Comparison of ENCODE assay signal across 8 cellular contexts in genomic region chr7:75842836-75843446, GRCh38. TPM values are rescaled to one million over a fixed set of nuclear protein-coding genes. Genes with fewer than 3 reads are reported as not detected.
DNase-seq lines count a peak whose midpoint lies in the region; ATAC-seq, FAIRE-seq and TF ChIP-seq lines count a peak whose summit lies in the region.

No MANE protein-coding gene starts in this region.

- H2BK5ac ChIP-seq in neuronal stem cell (ENCODE audit: low read length), result no peak overlapping the region

- H2AFZ ChIP-seq in GM12878 (ENCODE audit: control insufficient read depth, low read depth, low read length), result peak overlapping the region; percentile 73
- peak overlapping the region; percentile 55 for H2AFZ ChIP-seq in neuronal stem cell (ENCODE audit: low read length)

- H2BK120ac ChIP-seq in neuronal stem cell (ENCODE audit: low read depth, low read length), result no peak overlapping the region

- H3K4me1 ChIP-seq in HAP-1 (peaks cover 8% of the 10 kb centered on the region), GM12878 (ENCODE audit: control insufficient read depth, insufficient read depth, low read length) (peaks cover 12% of the 10 kb centered on the region), neuronal stem cell (ENCODE audit: control insufficient read depth in 2 of 2, insufficient read depth in 1 of 2, low read depth in 1 of 2, low read length in 2 of 2) (no peaks in the 10 kb centered on the region)

- no peak overlapping the region for H2AK5ac ChIP-seq in neuronal stem cell (ENCODE audit: low read depth, low read length)

- FAIRE-seq in GM12878 (lab: Jason Lieb, UNC), result no peak

- no peak overlapping the region for H2BK15ac ChIP-seq in neuronal stem cell (ENCODE audit: low read length)

- H3K23ac ChIP-seq in neuronal stem cell (ENCODE audit: low read depth, low read length, poor library complexity), result no peak overlapping the region

- no TSS peak for BruUV-seq in GM12878 (replicated peaks; lab: Mats Ljungman, UMichigan)

- H4K20me1 ChIP-seq in GM12878 (ENCODE audit: control insufficient read depth, insufficient read depth), result no peaks in the 10 kb centered on the region

- peak in 1 of 2 experiments; percentile 66; a peak in 2 of 4 replicates for TF ChIP-seq EP300 in GM12878 (IDR thresholded peaks at IDR 0.05; ENCODE audit: borderline replicate concordance in 1 of 2, control insufficient read depth in 1 of 2, low read depth in 2 of 2, low read length in 2 of 2)

- H3K4me3 ChIP-seq in HAP-1, result no peak overlapping the region
- 0 out of 2 replicates have a peak overlapping the region, but pooled peaks have one; percentile 10 for H3K4me3 ChIP-seq in GM12878
- H3K4me3 ChIP-seq in neuronal stem cell (ENCODE audit: low read length in 2 of 2), result no peak overlapping the region

- H3K4ac ChIP-seq in neuronal stem cell (ENCODE audit: low read length), result no peak overlapping the region

- intact Hi-C loops in GM12878 (cut with micrococcal nuclease; ENCODE audit: unreplicated experiment), result no loop called here

- H3K18ac ChIP-seq in neuronal stem cell (ENCODE audit: low read length), result no peak overlapping the region

- POLR2A ChIA-PET in GM12878 (lab: Charles Lee), result no interaction called here

- TF ChIP-seq POLR2A in GM18505 (IDR thresholded peaks at IDR 0.05; ENCODE audit: borderline replicate concordance, extremely low read depth, insufficient read depth, insufficient read length) (no peak), GM12878 (IDR thresholded peaks at IDR 0.05; ENCODE audit: low read depth, low read length) (0 out of 2 replicates have a peak, but pooled peaks have one; percentile 40)

- ATAC-seq in GM18505 (IDR thresholded peaks at IDR 0.05; ENCODE audit: unreplicated experiment) (peak; percentile 79), GM12878 (peak; percentile 95)

- H3K14ac ChIP-seq in neuronal stem cell (ENCODE audit: low read length), result no peak overlapping the region

- H3K4me2 ChIP-seq in GM12878 (ENCODE audit: control insufficient read depth, insufficient read depth), result peak overlapping the region; percentile 80
- no peak overlapping the region for H3K4me2 ChIP-seq in neuronal stem cell (ENCODE audit: insufficient read depth, low read length, poor library complexity, severe bottlenecking)

- H3K27me3 ChIP-seq in HAP-1 (ENCODE audit: low read depth) (no peaks in the 10 kb centered on the region), GM12878 (replicated peaks in 1 of 2; ENCODE audit: control insufficient read depth in 2 of 2, insufficient read depth in 2 of 2, low read length in 1 of 2) (no peaks in the 10 kb centered on the region), neuronal stem cell (ENCODE audit: control insufficient read depth in 3 of 3, insufficient read depth in 3 of 3, low read depth in 1 of 3, low read length in 3 of 3) (no peaks in the 10 kb centered on the region)

- CTCF ChIA-PET in GM12878 (lab: Yijun Ruan, JAX), result interaction anchor here (0.8 to 1.2 kb wide), 2 partner anchors 63 to 178 kb away, joined by 3 to 4 read pairs; no protein-coding TSS in a partner anchor

- peak overlapping the region; percentile 30; the same call in 1 of the 2 replicates for H3K9ac ChIP-seq in GM12878 (ENCODE audit: control insufficient read depth, insufficient read depth, low read length)
- H3K9ac ChIP-seq in neuronal stem cell (ENCODE audit: low read depth, low read length, poor library complexity), result no peak overlapping the region

- TF ChIP-seq RAD21 in GM12878 (IDR thresholded peaks at IDR 0.05; ENCODE audit: insufficient read depth, low read depth, low read length), result no peak; the same call in 1 of the 2 replicates

- H3K36me3 ChIP-seq in HAP-1 (replicated peaks) (no peaks in the 10 kb centered on the region), GM12878 (ENCODE audit: control insufficient read depth in 2 of 2, insufficient read depth in 2 of 2, low read length in 1 of 2) (no peaks in the 10 kb centered on the region), neuronal stem cell (replicated peaks in 1 of 2; ENCODE audit: control insufficient read depth in 2 of 2, insufficient read depth in 2 of 2, low read length in 2 of 2) (no peaks in the 10 kb centered on the region)

- no peak for TF ChIP-seq CTCF in GM12878 (IDR thresholded peaks at IDR 0.05 in 2 of 3, conservative IDR thresholded peaks at IDR 0.05 in 1 of 3; ENCODE audit: control insufficient read depth in 2 of 3, extremely low read depth in 1 of 3, insufficient read depth in 1 of 3, low read depth in 3 of 3, low read length in 3 of 3)

- RAD21 ChIA-PET in GM12878 (lab: Charles Lee; ENCODE audit: unreplicated experiment), result no interaction called here

- H3K9me3 ChIP-seq in HAP-1, result no peaks in the 10 kb centered on the region
- H3K9me3 ChIP-seq in GM12878 (replicated peaks; ENCODE audit: control insufficient read depth, insufficient read depth, low read length), result no peaks in the 10 kb centered on the region
- H3K9me3 ChIP-seq in neuronal stem cell (replicated peaks in 1 of 2; ENCODE audit: control insufficient read depth in 2 of 2, insufficient read depth in 1 of 2, low read depth in 1 of 2, low read length in 2 of 2), result no peaks in the 10 kb centered on the region

- 39% methylated on average over 8 of the region's 8 CpGs for WGBS in GM12878 (ENCODE audit: insufficient coverage, insufficient replicate concordance, low lambda C conversion rate, missing lambda C conversion rate)
- WGBS in neuronal stem cell (ENCODE audit: extremely low coverage in 2 of 2, insufficient read length in 2 of 2, insufficient replicate concordance in 1 of 2), 2 donors, result no CpG with 5 or more reads among the region's 8 CpGs

- no peak overlapping the region for H4K91ac ChIP-seq in neuronal stem cell (ENCODE audit: low read depth, low read length, poor library complexity)

- no peak overlapping the region for H2BK12ac ChIP-seq in neuronal stem cell (ENCODE audit: low read length)

- H3K27ac ChIP-seq in GM12878 (ENCODE audit: control insufficient read depth, insufficient read depth) (peak overlapping the region; percentile 72), neuronal stem cell (replicated peaks; ENCODE audit: low read length) (no peak overlapping the region)

- DNase-seq in HAP-1 (ENCODE audit: low spot score in 2 of 2) (peak; percentile 10 to 27), NCI-H226 (peak; percentile 81), GM12878 (ENCODE audit: low read depth, low spot score) (peak; percentile 47), neuronal stem cell (ENCODE audit: low spot score) (no peak), NCI-H524 (lab: John Stamatoyannopoulos, UW) (no peak), NCI-H187 treated with DMSO at 0.1 percent for 48 hours (lab: John Stamatoyannopoulos, UW) (no peak), NCI-H2196 treated with DMSO at 0.1 percent for 48 hours (lab: John Stamatoyannopoulos, UW; ENCODE audit: unreplicated experiment) (no peak)

- no peaks in the 10 kb centered on the region for H3K79me2 ChIP-seq in GM12878 (ENCODE audit: control insufficient read depth, insufficient read depth, low read length)

- in situ Hi-C loops in HAP-1 (cut with MboI; ENCODE audit: low sequenced_read_pairs) (no loop called here), GM12878 (cut with MboI) (loop anchor here (5.0 kb wide), 1 partner anchor 51 kb away; no protein-coding TSS in a partner anchor)

- SMC1A ChIA-PET in GM12878 (lab: Charles Lee; ENCODE audit: uncharacterized antibody, unreplicated experiment), result no interaction called here

- H4K8ac ChIP-seq in neuronal stem cell (ENCODE audit: low read depth, low read length), result no peak overlapping the region

- no peaks in the 10 kb centered on the region for H3K79me1 ChIP-seq in neuronal stem cell (ENCODE audit: low read depth, low read length)

TF ChIP-seq in GM12878, 131 proteins besides CTCF, POLR2A, EP300 and RAD21 (continues in another document):
- TF ChIP-seq PML (IDR thresholded peaks at IDR 0.05; ENCODE audit: low read length), result no peak; the same call in 1 of the 2 replicates
- TF ChIP-seq HDAC6 (IDR thresholded peaks at IDR 0.05; ENCODE audit: unreplicated experiment), result no peak
- no peak for TF ChIP-seq SMC3 (IDR thresholded peaks at IDR 0.05; ENCODE audit: borderline replicate concordance, low read length)

RNA-seq across cellular contexts. Expression of gene CCL24, which starts 29.3 kb away (rescaled TPM):
- not detected in 2 replicates for total RNA-seq in GM12878 (2013; cell fraction: nucleolus; rRNA removed)
- total RNA-seq in GM12878 (2014; rRNA removed) (not detected in 2 replicates), GM12878 (2014; rRNA removed; fragmentation: Illumina TruSeq; extraction: Trizol) (not detected in 2 replicates), GM12878 (2021) (not detected in 2 replicates)
- not detected for polyA plus RNA-seq in GM12878 (2011; ENCODE audit: low read depth)
- polyA plus RNA-seq in GM12878 (2011; rRNA removed) (not detected in 2 replicates), GM12878 (2014; fragmentation: Illumina TruSeq; extraction: Trizol) (not detected in 2 replicates), GM12878 (2014; fragmentation: Nextera tagmentation; extraction: Ambion mirVana) (not detected), GM12878 (2014; rRNA removed) (0.28 TPM in 1 of 2 replicates, not detected in the other), GM12878 (2016; fragmentation: Nextera tagmentation; extraction: Ambion mirVana) (not detected)
- not detected in 2 replicates for polyA plus RNA-seq in GM12878 (2011; cell fraction: cytosol; rRNA removed)
- not detected in 2 replicates for polyA plus RNA-seq in GM12878 (2011; cell fraction: nucleus; rRNA removed)
- not detected in 2 replicates for polyA plus RNA-seq in GM12878 (2012)
- polyA minus RNA-seq in GM12878 (2011; rRNA and poly(A)+ RNA removed), result not detected in 2 replicates
- polyA minus RNA-seq in GM12878 (2011; cell fraction: cytosol; rRNA and poly(A)+ RNA removed), result not detected in 2 replicates
- polyA minus RNA-seq in GM12878 (2011; cell fraction: nucleus; rRNA and poly(A)+ RNA removed), result not detected in 2 replicates
- polyA plus RNA-seq in neuronal stem cell (2013, experiment 1 of 2), result not detected
- not detected for polyA plus RNA-seq in neuronal stem cell (2013, experiment 2 of 2)

RNA-seq across cellular contexts. Expression of gene RHBDD2, which starts 35.9 kb away (rescaled TPM):
- total RNA-seq in GM12878 (2013; cell fraction: nucleolus; rRNA removed), result 14.0 and 17.1 TPM in 2 replicates
- total RNA-seq in GM12878 (2014; rRNA removed), result 23.6 and 23.8 TPM in 2 replicates
- 6.7 and 8.8 TPM in 2 replicates for total RNA-seq in GM12878 (2014; rRNA removed; fragmentation: Illumina TruSeq; extraction: Trizol)
- 22.6 and 25.7 TPM in 2 replicates for total RNA-seq in GM12878 (2021)
- 16.1 TPM for polyA plus RNA-seq in GM12878 (2011; ENCODE audit: low read depth)
- polyA plus RNA-seq in GM12878 (2011; rRNA removed), result 4.9 and 14.5 TPM in 2 replicates
- 25.6 and 27.5 TPM in 2 replicates for polyA plus RNA-seq in GM12878 (2011; cell fraction: cytosol; rRNA removed)
- 16.8 and 20.7 TPM in 2 replicates for polyA plus RNA-seq in GM12878 (2011; cell fraction: nucleus; rRNA removed)
- 19.6 and 27.6 TPM in 2 replicates for polyA plus RNA-seq in GM12878 (2012)
- 7.0 and 13.1 TPM in 2 replicates for polyA plus RNA-seq in GM12878 (2014; fragmentation: Illumina TruSeq; extraction: Trizol)
- polyA plus RNA-seq in GM12878 (2014; fragmentation: Nextera tagmentation; extraction: Ambion mirVana), result 1 to 10 TPM; 3.9 to 7.4 TPM
- 19.3 and 21.1 TPM in 2 replicates for polyA plus RNA-seq in GM12878 (2014; rRNA removed)
- polyA plus RNA-seq in GM12878 (2016; fragmentation: Nextera tagmentation; extraction: Ambion mirVana), result 10 to 100 TPM; 31.5 to 39.8 TPM
- polyA minus RNA-seq in GM12878 (2011; rRNA and poly(A)+ RNA removed), result 17.5 and 19.5 TPM in 2 replicates
- 11.1 and 14.7 TPM in 2 replicates for polyA minus RNA-seq in GM12878 (2011; cell fraction: cytosol; rRNA and poly(A)+ RNA removed)
- 7.1 and 14.1 TPM in 2 replicates for polyA minus RNA-seq in GM12878 (2011; cell fraction: nucleus; rRNA and poly(A)+ RNA removed)
- 74.0 TPM for polyA plus RNA-seq in neuronal stem cell (2013, experiment 1 of 2)
- polyA plus RNA-seq in neuronal stem cell (2013, experiment 2 of 2), result 73.5 TPM

Comparison
In these comparisons a context has a peak if more than half of its experiments do, and no peak if none do; other contexts are left out.
1. DNase-seq: peak in HAP-1 (2 of 2), NCI-H226 (single experiment) and GM12878 (single experiment); none in neuronal stem cell (single experiment), NCI-H524 (0 of 2), NCI-H187 treated with DMSO at 0.1 percent for 48 hours (single experiment) and NCI-H2196 treated with DMSO at 0.1 percent for 48 hours (single experiment).